ENCODE assay signal across 1 cellular context in genomic region chr10:48406204-48406603, GRCh38.
TF ChIP-seq lines count a peak whose summit lies in the region.

No MANE protein-coding gene starts in this region.

TF ChIP-seq in GM23338, 12 proteins besides CTCF, POLR2A, EP300 and RAD21 (continued from another document):
- no peak for TF ChIP-seq ZNF462 (CRISPR knock-in tag; IDR thresholded peaks at IDR 0.05)
- no peak for TF ChIP-seq CREB1 (CRISPR knock-in tag; IDR thresholded peaks at IDR 0.05; ENCODE audit: low read depth)
- no peak for TF ChIP-seq ETS1 (IDR thresholded peaks at IDR 0.05)
- no peak for TF ChIP-seq STAT1 (IDR thresholded peaks at IDR 0.05; ENCODE audit: unreplicated experiment)
- no peak for TF ChIP-seq REST (IDR thresholded peaks at IDR 0.05; ENCODE audit: unreplicated experiment)
- no peak for TF ChIP-seq EZH2 (IDR thresholded peaks at IDR 0.05; ENCODE audit: low read depth, unreplicated experiment)
- no peak for TF ChIP-seq NANOG (IDR thresholded peaks at IDR 0.05; ENCODE audit: borderline replicate concordance)
- TF ChIP-seq ZNF114 (CRISPR knock-in tag; IDR thresholded peaks at IDR 0.05): no peak
- TF ChIP-seq EZH2phosphoT487 (IDR thresholded peaks at IDR 0.05; ENCODE audit: unreplicated experiment): no peak
